In the genomic region with DNA sequence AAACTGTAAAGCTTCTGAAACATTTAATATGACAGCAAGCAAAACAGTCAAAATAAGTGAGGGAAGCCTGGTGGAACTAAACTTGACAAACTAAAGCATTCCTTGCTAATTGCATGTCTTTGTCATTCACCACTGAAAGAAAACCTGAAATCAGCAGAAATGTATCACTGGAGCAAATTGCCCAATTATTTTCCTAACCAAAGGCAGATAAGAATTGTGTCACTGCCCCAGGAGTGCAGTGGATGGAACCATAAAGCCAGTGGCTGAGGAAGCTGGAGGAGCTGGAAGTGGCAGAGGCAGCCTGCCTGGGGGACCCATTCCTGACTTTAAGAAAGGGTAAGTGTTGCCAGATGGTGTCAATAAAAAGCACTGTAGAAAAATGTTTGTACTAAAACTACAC, we compare ENCODE assay signal across 1 cellular context.
TF ChIP-seq lines count a peak whose summit lies in the region.

No MANE protein-coding gene starts in this region.

TF ChIP-seq in HEK293, 187 proteins besides CTCF, POLR2A, EP300 and RAD21 (continued from another document):
- TF ChIP-seq KLF9 (tag by site-specific recombination; IDR thresholded peaks at IDR 0.05; ENCODE audit: low read depth) (no peak), ZNF214 (tag by site-specific recombination; IDR thresholded peaks at IDR 0.05; ENCODE audit: borderline replicate concordance) (no peak), MEIS1 (CRISPR knock-in tag; IDR thresholded peaks at IDR 0.05; ENCODE audit: borderline replicate concordance) (no peak), ZNF140 (tag by site-specific recombination; IDR thresholded peaks at IDR 0.05) (no peak), ZNF239 (tag by site-specific recombination; IDR thresholded peaks at IDR 0.05) (no peak), ZNF629 (tag by site-specific recombination; IDR thresholded peaks at IDR 0.05) (no peak), SP7 (tag by site-specific recombination; IDR thresholded peaks at IDR 0.05) (peak; percentile 78; the same call in 1 of the 2 replicates), ZNF146 (tag by site-specific recombination; IDR thresholded peaks at IDR 0.05) (no peak), SALL2 (tag by site-specific recombination; IDR thresholded peaks at IDR 0.05; ENCODE audit: borderline replicate concordance) (no peak), FEZF1 (tag by site-specific recombination; IDR thresholded peaks at IDR 0.05) (peak; percentile 94), ZBTB8A (tag by site-specific recombination; IDR thresholded peaks at IDR 0.05) (peak; percentile 27; the same call in 1 of the 2 replicates), ZNF501 (tag by site-specific recombination; IDR thresholded peaks at IDR 0.05) (no peak), ZNF660 (tag by site-specific recombination; IDR thresholded peaks at IDR 0.05) (no peak)
- TF ChIP-seq, protein P1, sequence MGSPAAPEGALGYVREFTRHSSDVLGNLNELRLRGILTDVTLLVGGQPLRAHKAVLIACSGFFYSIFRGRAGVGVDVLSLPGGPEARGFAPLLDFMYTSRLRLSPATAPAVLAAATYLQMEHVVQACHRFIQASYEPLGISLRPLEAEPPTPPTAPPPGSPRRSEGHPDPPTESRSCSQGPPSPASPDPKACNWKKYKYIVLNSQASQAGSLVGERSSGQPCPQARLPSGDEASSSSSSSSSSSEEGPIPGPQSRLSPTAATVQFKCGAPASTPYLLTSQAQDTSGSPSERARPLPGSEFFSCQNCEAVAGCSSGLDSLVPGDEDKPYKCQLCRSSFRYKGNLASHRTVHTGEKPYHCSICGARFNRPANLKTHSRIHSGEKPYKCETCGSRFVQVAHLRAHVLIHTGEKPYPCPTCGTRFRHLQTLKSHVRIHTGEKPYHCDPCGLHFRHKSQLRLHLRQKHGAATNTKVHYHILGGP (tag by site-specific recombination; IDR thresholded peaks at IDR 0.05) = no peak
- TF ChIP-seq, protein P2, sequence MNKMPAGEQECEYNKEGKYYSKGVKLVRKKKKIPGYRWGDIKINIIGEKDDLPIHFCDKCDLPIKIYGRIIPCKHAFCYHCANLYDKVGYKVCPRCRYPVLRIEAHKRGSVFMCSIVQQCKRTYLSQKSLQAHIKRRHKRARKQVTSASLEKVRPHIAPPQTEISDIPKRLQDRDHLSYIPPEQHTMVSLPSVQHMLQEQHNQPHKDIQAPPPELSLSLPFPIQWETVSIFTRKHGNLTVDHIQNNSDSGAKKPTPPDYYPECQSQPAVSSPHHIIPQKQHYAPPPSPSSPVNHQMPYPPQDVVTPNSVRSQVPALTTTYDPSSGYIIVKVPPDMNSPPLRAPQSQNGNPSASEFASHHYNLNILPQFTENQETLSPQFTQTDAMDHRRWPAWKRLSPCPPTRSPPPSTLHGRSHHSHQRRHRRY (tag by site-specific recombination; IDR thresholded peaks at IDR 0.05) = no peak
- TF ChIP-seq, protein P3, sequence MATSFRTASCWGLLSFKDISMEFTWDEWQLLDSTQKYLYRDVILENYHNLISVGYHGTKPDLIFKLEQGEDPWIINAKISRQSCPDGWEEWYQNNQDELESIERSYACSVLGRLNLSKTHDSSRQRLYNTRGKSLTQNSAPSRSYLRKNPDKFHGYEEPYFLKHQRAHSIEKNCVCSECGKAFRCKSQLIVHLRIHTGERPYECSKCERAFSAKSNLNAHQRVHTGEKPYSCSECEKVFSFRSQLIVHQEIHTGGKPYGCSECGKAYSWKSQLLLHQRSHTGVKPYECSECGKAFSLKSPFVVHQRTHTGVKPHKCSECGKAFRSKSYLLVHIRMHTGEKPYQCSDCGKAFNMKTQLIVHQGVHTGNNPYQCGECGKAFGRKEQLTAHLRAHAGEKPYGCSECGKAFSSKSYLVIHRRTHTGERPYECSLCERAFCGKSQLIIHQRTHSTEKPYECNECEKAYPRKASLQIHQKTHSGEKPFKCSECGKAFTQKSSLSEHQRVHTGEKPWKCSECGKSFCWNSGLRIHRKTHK (tag by site-specific recombination; IDR thresholded peaks at IDR 0.05) = no peak
- TF ChIP-seq, protein P4, sequence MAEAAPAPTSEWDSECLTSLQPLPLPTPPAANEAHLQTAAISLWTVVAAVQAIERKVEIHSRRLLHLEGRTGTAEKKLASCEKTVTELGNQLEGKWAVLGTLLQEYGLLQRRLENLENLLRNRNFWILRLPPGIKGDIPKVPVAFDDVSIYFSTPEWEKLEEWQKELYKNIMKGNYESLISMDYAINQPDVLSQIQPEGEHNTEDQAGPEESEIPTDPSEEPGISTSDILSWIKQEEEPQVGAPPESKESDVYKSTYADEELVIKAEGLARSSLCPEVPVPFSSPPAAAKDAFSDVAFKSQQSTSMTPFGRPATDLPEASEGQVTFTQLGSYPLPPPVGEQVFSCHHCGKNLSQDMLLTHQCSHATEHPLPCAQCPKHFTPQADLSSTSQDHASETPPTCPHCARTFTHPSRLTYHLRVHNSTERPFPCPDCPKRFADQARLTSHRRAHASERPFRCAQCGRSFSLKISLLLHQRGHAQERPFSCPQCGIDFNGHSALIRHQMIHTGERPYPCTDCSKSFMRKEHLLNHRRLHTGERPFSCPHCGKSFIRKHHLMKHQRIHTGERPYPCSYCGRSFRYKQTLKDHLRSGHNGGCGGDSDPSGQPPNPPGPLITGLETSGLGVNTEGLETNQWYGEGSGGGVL (tag by site-specific recombination; IDR thresholded peaks at IDR 0.05) = no peak
- TF ChIP-seq, protein P5, sequence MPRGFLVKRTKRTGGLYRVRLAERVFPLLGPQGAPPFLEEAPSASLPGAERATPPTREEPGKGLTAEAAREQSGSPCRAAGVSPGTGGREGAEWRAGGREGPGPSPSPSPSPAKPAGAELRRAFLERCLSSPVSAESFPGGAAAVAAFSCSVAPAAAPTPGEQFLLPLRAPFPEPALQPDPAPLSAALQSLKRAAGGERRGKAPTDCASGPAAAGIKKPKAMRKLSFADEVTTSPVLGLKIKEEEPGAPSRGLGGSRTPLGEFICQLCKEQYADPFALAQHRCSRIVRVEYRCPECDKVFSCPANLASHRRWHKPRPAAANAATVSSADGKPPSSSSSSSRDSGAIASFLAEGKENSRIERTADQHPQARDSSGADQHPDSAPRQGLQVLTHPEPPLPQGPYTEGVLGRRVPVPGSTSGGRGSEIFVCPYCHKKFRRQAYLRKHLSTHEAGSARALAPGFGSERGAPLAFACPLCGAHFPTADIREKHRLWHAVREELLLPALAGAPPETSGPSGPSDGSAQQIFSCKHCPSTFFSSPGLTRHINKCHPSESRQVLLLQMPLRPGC (tag by site-specific recombination; IDR thresholded peaks at IDR 0.05) = no peak
- TF ChIP-seq, protein P6, sequence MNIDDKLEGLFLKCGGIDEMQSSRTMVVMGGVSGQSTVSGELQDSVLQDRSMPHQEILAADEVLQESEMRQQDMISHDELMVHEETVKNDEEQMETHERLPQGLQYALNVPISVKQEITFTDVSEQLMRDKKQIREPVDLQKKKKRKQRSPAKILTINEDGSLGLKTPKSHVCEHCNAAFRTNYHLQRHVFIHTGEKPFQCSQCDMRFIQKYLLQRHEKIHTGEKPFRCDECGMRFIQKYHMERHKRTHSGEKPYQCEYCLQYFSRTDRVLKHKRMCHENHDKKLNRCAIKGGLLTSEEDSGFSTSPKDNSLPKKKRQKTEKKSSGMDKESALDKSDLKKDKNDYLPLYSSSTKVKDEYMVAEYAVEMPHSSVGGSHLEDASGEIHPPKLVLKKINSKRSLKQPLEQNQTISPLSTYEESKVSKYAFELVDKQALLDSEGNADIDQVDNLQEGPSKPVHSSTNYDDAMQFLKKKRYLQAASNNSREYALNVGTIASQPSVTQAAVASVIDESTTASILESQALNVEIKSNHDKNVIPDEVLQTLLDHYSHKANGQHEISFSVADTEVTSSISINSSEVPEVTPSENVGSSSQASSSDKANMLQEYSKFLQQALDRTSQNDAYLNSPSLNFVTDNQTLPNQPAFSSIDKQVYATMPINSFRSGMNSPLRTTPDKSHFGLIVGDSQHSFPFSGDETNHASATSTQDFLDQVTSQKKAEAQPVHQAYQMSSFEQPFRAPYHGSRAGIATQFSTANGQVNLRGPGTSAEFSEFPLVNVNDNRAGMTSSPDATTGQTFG (tag by site-specific recombination; IDR thresholded peaks at IDR 0.05; ENCODE audit: borderline replicate concordance) = no peak
- TF ChIP-seq, protein P7, sequence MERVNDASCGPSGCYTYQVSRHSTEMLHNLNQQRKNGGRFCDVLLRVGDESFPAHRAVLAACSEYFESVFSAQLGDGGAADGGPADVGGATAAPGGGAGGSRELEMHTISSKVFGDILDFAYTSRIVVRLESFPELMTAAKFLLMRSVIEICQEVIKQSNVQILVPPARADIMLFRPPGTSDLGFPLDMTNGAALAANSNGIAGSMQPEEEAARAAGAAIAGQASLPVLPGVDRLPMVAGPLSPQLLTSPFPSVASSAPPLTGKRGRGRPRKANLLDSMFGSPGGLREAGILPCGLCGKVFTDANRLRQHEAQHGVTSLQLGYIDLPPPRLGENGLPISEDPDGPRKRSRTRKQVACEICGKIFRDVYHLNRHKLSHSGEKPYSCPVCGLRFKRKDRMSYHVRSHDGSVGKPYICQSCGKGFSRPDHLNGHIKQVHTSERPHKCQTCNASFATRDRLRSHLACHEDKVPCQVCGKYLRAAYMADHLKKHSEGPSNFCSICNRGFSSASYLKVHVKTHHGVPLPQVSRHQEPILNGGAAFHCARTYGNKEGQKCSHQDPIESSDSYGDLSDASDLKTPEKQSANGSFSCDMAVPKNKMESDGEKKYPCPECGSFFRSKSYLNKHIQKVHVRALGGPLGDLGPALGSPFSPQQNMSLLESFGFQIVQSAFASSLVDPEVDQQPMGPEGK (tag by site-specific recombination; IDR thresholded peaks at IDR 0.05) = no peak
